ENCODE assay signal across 8 cellular contexts in genomic region chr12:6285063-6285477, GRCh38. TPM values are rescaled to one million over a fixed set of nuclear protein-coding genes. Genes with fewer than 3 reads are reported as not detected.
DNase-seq lines count a peak whose midpoint lies in the region; ATAC-seq and TF ChIP-seq lines count a peak whose summit lies in the region.

No MANE protein-coding gene starts in this region.

- no peak overlapping the region for H3K18ac ChIP-seq in H9 (ENCODE audit: insufficient read length, low read depth, low read length)

- H3K9me3 Mint-ChIP-seq in H9: peaks cover 6 to 8% of the 10 kb centered on the region in 2 experiments

- H2BK5ac ChIP-seq in H9 (ENCODE audit: insufficient read length, low read length): no peak overlapping the region

- H2BK15ac ChIP-seq in H9 (ENCODE audit: low read depth, low read length): no peak overlapping the region

- H2AK5ac ChIP-seq in H9 (ENCODE audit: insufficient read length, low read length): no peak overlapping the region

- H4K20me1 ChIP-seq in H9 (ENCODE audit: control insufficient read depth, insufficient read depth, insufficient read length): no peaks in the 10 kb centered on the region

- H3K36me3 Mint-ChIP-seq in H9 (ENCODE audit: insufficient read depth in 1 of 3, low read depth in 3 of 3): peaks cover 0 to 6% (median 3%) of the 10 kb centered on the region in 3 experiments; a peak in 2 of 7 replicates

- no peaks in the 10 kb centered on the region for H3K9me3 ChIP-seq in H9 (ENCODE audit: control insufficient read depth, low read depth, low read length)
- no peaks in the 10 kb centered on the region for H3K9me3 ChIP-seq in left lung

- H4K8ac ChIP-seq in H9 (replicated peaks; ENCODE audit: insufficient read length, low read depth, low read length): no peak overlapping the region

- no peak overlapping the region for H2AFZ ChIP-seq in H9 (ENCODE audit: low read length)

- no peak overlapping the region for H2BK20ac ChIP-seq in H9 (ENCODE audit: low read depth, low read length, poor library complexity, severe bottlenecking)

- TF ChIP-seq CTCF in H9 (conservative IDR thresholded peaks at IDR 0.05): peak; percentile 97
- TF ChIP-seq CTCF in left lung (IDR thresholded peaks at IDR 0.05): peak; percentile 92 to 95

- ATAC-seq in left lung (peak; percentile 87), GM21526 (IDR thresholded peaks at IDR 0.05; ENCODE audit: low FRiP score, unreplicated experiment) (no peak)

- H3K14ac ChIP-seq in H9 (ENCODE audit: insufficient read depth, low read length): no peak overlapping the region

- intact Hi-C loops in left lung (cut with DNase I): loop anchor here (5.0 to 10.0 kb wide), 2 partner anchors 218 to 300 kb away; no protein-coding TSS in a partner anchor

- no peak overlapping the region for H4K5ac ChIP-seq in H9 (ENCODE audit: insufficient read length, low read depth, low read length)

- H3K27me3 ChIP-seq in H9 (ENCODE audit: insufficient read depth, low read length) (no peaks in the 10 kb centered on the region), left lung (no peaks in the 10 kb centered on the region)

- H2BK120ac ChIP-seq in H9 (ENCODE audit: low read depth, low read length, poor library complexity, severe bottlenecking): no peak overlapping the region

- no peak overlapping the region for H3K4me3 ChIP-seq in left lung

- no peak overlapping the region for H4K91ac ChIP-seq in H9 (ENCODE audit: insufficient read length, low read depth, low read length)

- no peak overlapping the region for H3K4ac ChIP-seq in H9 (ENCODE audit: low read depth, low read length)

- WGBS in H9 (ENCODE audit: extremely low coverage, insufficient read length, low lambda C conversion rate): no CpG with 5 or more reads among the region's 8 CpGs

- H3K27ac ChIP-seq in H9 (ENCODE audit: insufficient read length, low read depth, low read length): no peak overlapping the region
- H3K27ac ChIP-seq in left lung: no peak overlapping the region

- no peak overlapping the region for H3K4me2 ChIP-seq in H9 (ENCODE audit: insufficient read depth, insufficient read length, low read length)

- H3K36me3 ChIP-seq in left lung: no peaks in the 10 kb centered on the region

- H3K4me1 ChIP-seq in H9 (ENCODE audit: insufficient read depth, low read length): peaks cover 4% of the 10 kb centered on the region; the same call in 1 of the 2 replicates
- H3K4me1 ChIP-seq in left lung: peaks cover 6 to 19% of the 10 kb centered on the region in 2 donors

- no peak overlapping the region for H3K23ac ChIP-seq in H9 (ENCODE audit: insufficient read length, low read depth, low read length)

- DNase-seq in CMK (ENCODE audit: low read depth) (peak; percentile 34), H9 (peak; percentile 82), NCI-H2196 (lab: John Stamatoyannopoulos, UW; ENCODE audit: unreplicated experiment) (peak; percentile 53), cerebellar cortex (ENCODE audit: low spot score) (peak; percentile 60), left lung (no peak)
- DNase-seq in activated CD4-positive, CD25-positive, alpha-beta regulatory T cell treated with anti-CD3 and anti-CD28 coated beads, Interleukin-2, amount 50 U/mL, for 72 hours: peak; percentile 49
- DNase-seq in stimulated activated CD4-positive, alpha-beta T cell treated with anti-CD3 and anti-CD28 coated beads, TNF-alpha, amount 100 ng/mL, for 1 hour (ENCODE audit: low read depth in 3 of 3, low spot score in 1 of 3): peak; percentile 6 to 37 (median 28)

- H3K27ac Mint-ChIP-seq in H9: peak overlapping the region in 2 of 3 experiments; percentile 81 to 91; a peak in 3 of 7 replicates

- no peaks in the 10 kb centered on the region for H3K23me2 ChIP-seq in H9 (ENCODE audit: insufficient read length, low read depth, low read length, poor library complexity, severe bottlenecking)

- peaks cover 23 to 25% of the 10 kb centered on the region in 2 experiments for H3K4me1 Mint-ChIP-seq in H9

- H3K4me3 Mint-ChIP-seq in H9: no peak overlapping the region

- H3K27me3 Mint-ChIP-seq in H9 (ENCODE audit: low read depth): peaks cover 12% of the 10 kb centered on the region

- no peak overlapping the region for H3K9ac ChIP-seq in H9 (ENCODE audit: extremely low read depth, insufficient read length, low read length)

- no peaks in the 10 kb centered on the region for H3K79me2 ChIP-seq in H9 (ENCODE audit: insufficient read depth, low read length)

- no peak overlapping the region for H3T11ph ChIP-seq in H9 (ENCODE audit: low read length)

- H3K79me1 ChIP-seq in H9 (ENCODE audit: insufficient read depth, low read depth, low read length, poor library complexity, severe bottlenecking): no peaks in the 10 kb centered on the region

- no peak overlapping the region for H2BK12ac ChIP-seq in H9 (ENCODE audit: insufficient read length, low read depth, low read length)

- H3K56ac ChIP-seq in H9 (ENCODE audit: insufficient read length, low read depth, low read length): no peak overlapping the region

RNA-seq across cellular contexts. Expression of gene PLEKHG6, which starts 25.4 kb away (rescaled TPM):
- total RNA-seq in H9 (2021): 17.7 and 20.0 TPM in 2 replicates
- total RNA-seq in left lung: 1 to 10 TPM; 2.0 to 4.2 TPM

RNA-seq across cellular contexts. Expression of gene TNFRSF1A, which starts 56.8 kb away (rescaled TPM):
- total RNA-seq in H9 (2021): 55.9 and 59.9 TPM in 2 replicates
- total RNA-seq in left lung: 100 to 1,000 TPM; 155 to 211 TPM

Comparison
In these comparisons a context has a peak if more than half of its experiments do, and no peak if none do; other contexts are left out.
1. DNase-seq: peak in CMK (single experiment), H9 (single experiment), NCI-H2196 (single experiment), activated CD4-positive, CD25-positive, alpha-beta regulatory T cell treated with anti-CD3 and anti-CD28 coated beads, Interleukin-2, amount 50 U/mL, for 72 hours (single experiment), cerebellar cortex (single experiment) and stimulated activated CD4-positive, alpha-beta T cell treated with anti-CD3 and anti-CD28 coated beads, TNF-alpha, amount 100 ng/mL, for 1 hour (3 of 3); none in left lung (0 of 2).